In genomic region chr3:195556390-195556789, GRCh38 we compare ENCODE assay signal across 8 cellular contexts. TPM values are rescaled to one million over a fixed set of nuclear protein-coding genes. Genes with fewer than 3 reads are reported as not detected.
DNase-seq lines count a peak whose midpoint lies in the region; ATAC-seq and TF ChIP-seq lines count a peak whose summit lies in the region.

No MANE protein-coding gene starts in this region.

- H3K9me2 ChIP-seq in hepatocyte (replicated peaks; ENCODE audit: insufficient read depth), result no peaks in the 10 kb centered on the region

- H3K36me3 Mint-ChIP-seq in T-helper 17 cell (ENCODE audit: low read depth), result no peaks in the 10 kb centered on the region

- intact Hi-C loops in uterus (cut with DNase I; ENCODE audit: low total_unique reads), result no loop called here

- H3K4me3 ChIP-seq in AG04450 (ENCODE audit: low read depth, low read length), result no peak overlapping the region
- H3K4me3 ChIP-seq in hepatocyte, result no peak overlapping the region
- H3K4me3 ChIP-seq in suprapubic skin, result no peak overlapping the region
- H3K4me3 ChIP-seq in uterus, result no peak overlapping the region

- ATAC-seq in T-helper 17 cell, result peak; percentile 57

- no peak for DNase-seq in AG04450 (ENCODE audit: low read depth, low spot score)
- DNase-seq in GM10248 (ENCODE audit: extremely low spot score), result no peak
- no peak for DNase-seq in T-helper 17 cell
- no peak for DNase-seq in hepatocyte (ENCODE audit: low spot score)
- no peak for DNase-seq in effector CD8-positive, alpha-beta T cell (lab: John Stamatoyannopoulos, UW)
- no peak for DNase-seq in suprapubic skin (ENCODE audit: low spot score in 2 of 2)
- DNase-seq in NCI-H187 treated with DMSO at 0.1 percent for 48 hours (lab: John Stamatoyannopoulos, UW), result no peak
- DNase-seq in uterus, result no peak

- POLR2A ChIA-PET in AG04450 (lab: Yijun Ruan, JAX), result no interaction called here
- POLR2A ChIA-PET in GM10248 (lab: Yijun Ruan, JAX), result no interaction called here

- H3K36me3 ChIP-seq in hepatocyte (replicated peaks; ENCODE audit: insufficient read depth, low read depth) (no peaks in the 10 kb centered on the region), suprapubic skin (no peaks in the 10 kb centered on the region), uterus (no peaks in the 10 kb centered on the region)

- H3K4me1 Mint-ChIP-seq in T-helper 17 cell, result peaks cover 30% of the 10 kb centered on the region

- H2AFZ ChIP-seq in hepatocyte, result no peak overlapping the region

- peak; percentile 26; the same call in 1 of the 2 replicates for TF ChIP-seq CTCF in AG04450 (IDR thresholded peaks at IDR 0.05; ENCODE audit: low read depth, low read length)
- TF ChIP-seq CTCF in GM10248 (IDR thresholded peaks at IDR 0.05; ENCODE audit: control extremely low read depth, extremely low read depth, low read depth, missing control alignments), result peak; percentile 58
- TF ChIP-seq CTCF in hepatocyte (IDR thresholded peaks at IDR 0.05; ENCODE audit: poor library complexity), result peak; percentile 23
- peak in 1 of 2 donors; percentile 24 for TF ChIP-seq CTCF in suprapubic skin (IDR thresholded peaks at IDR 0.05)
- TF ChIP-seq CTCF in uterus (IDR thresholded peaks at IDR 0.05), result peak in 2 of 4 experiments; percentile 20 to 25

- CTCF ChIA-PET in AG04450 (lab: Charles Lee) (no interaction called here), GM10248 (lab: Yijun Ruan, JAX) (interaction anchor here (0.8 to 1.6 kb wide), 9 partner anchors 13 to 294 kb away, joined by 3 to 4 read pairs (median 3); partner anchors contain the start of genes PPP1R2 and XXYLT1)

- H3K79me2 ChIP-seq in hepatocyte, result no peaks in the 10 kb centered on the region

- peak overlapping the region; percentile 98 for H3K27ac Mint-ChIP-seq in T-helper 17 cell

- H3K9me3 ChIP-seq in AG04450 (ENCODE audit: control insufficient read depth, insufficient read depth, low read length), result no peaks in the 10 kb centered on the region
- no peaks in the 10 kb centered on the region for H3K9me3 ChIP-seq in T-helper 17 cell (ENCODE audit: control insufficient read depth, low read length, poor library complexity, severe bottlenecking)
- H3K9me3 ChIP-seq in hepatocyte (ENCODE audit: low read depth), result no peaks in the 10 kb centered on the region
- H3K9me3 ChIP-seq in suprapubic skin, result no peaks in the 10 kb centered on the region
- no peaks in the 10 kb centered on the region for H3K9me3 ChIP-seq in uterus

- TF ChIP-seq EP300 in suprapubic skin (IDR thresholded peaks at IDR 0.05), result no peak

- no peak overlapping the region for H3K4me3 Mint-ChIP-seq in T-helper 17 cell

- WGBS in hepatocyte (ENCODE audit: low lambda C conversion rate, missing lambda C conversion rate), result 46% methylated on average over 10 of the region's 10 CpGs
- 36% methylated on average over 10 of the region's 10 CpGs for WGBS in suprapubic skin

- H4K20me1 ChIP-seq in hepatocyte (ENCODE audit: insufficient read depth, poor library complexity, severe bottlenecking), result no peaks in the 10 kb centered on the region

- TF ChIP-seq POLR2A in suprapubic skin (IDR thresholded peaks at IDR 0.05), result no peak
- no peak for TF ChIP-seq POLR2A in uterus (IDR thresholded peaks at IDR 0.05)

- peaks cover 2% of the 10 kb centered on the region for H3K4me1 ChIP-seq in hepatocyte (ENCODE audit: insufficient read depth)
- peaks cover 2% of the 10 kb centered on the region for H3K4me1 ChIP-seq in suprapubic skin
- no peaks in the 10 kb centered on the region for H3K4me1 ChIP-seq in uterus

- H3K27me3 ChIP-seq in AG04450 (ENCODE audit: control insufficient read depth, insufficient read depth, low read length) (peaks cover 33% of the 10 kb centered on the region), hepatocyte (no peaks in the 10 kb centered on the region), suprapubic skin (no peaks in the 10 kb centered on the region), uterus (no peaks in the 10 kb centered on the region)

- H3K4me2 ChIP-seq in hepatocyte, result no peak overlapping the region

- H3K27ac ChIP-seq in AG04450 (ENCODE audit: low read depth, low read length) (no peak overlapping the region), hepatocyte (no peak overlapping the region), suprapubic skin (no peak overlapping the region), uterus (no peak overlapping the region)

- no peaks in the 10 kb centered on the region for H3K27me3 Mint-ChIP-seq in T-helper 17 cell

RNA-seq across cellular contexts. Expression of gene PPP1R2, which starts 13.3 kb away (rescaled TPM):
- polyA plus RNA-seq in AG04450 (2011; rRNA removed) (84.3 and 92.0 TPM in 2 replicates), hepatocyte (38.1 and 49.1 TPM in 2 replicates)
- polyA minus RNA-seq in AG04450 (2011; rRNA and poly(A)+ RNA removed), result 71.0 and 85.3 TPM in 2 replicates
- total RNA-seq in T-helper 17 cell (100 to 1,000 TPM; 135 to 141 TPM), hepatocyte (53.4 and 77.6 TPM in 2 replicates), suprapubic skin (10 to 100 TPM; 61.7 to 96.0 (median 71.4) TPM), uterus (100 to 1,000 TPM in 2 of 4 donors, 10 to 100 TPM in 2; 48.2 to 248 (median 106) TPM)

RNA-seq across cellular contexts. Expression of gene APOD, which starts 27.4 kb away (rescaled TPM):
- polyA plus RNA-seq in AG04450 (2011; rRNA removed) (0.41 and 0.56 TPM in 2 replicates), hepatocyte (27.9 and 32.9 TPM in 2 replicates)
- not detected in 2 replicates for polyA minus RNA-seq in AG04450 (2011; rRNA and poly(A)+ RNA removed)
- total RNA-seq in T-helper 17 cell (not detected), hepatocyte (9.6 and 11.2 TPM in 2 replicates), suprapubic skin (100 to 1,000 TPM; 177 to 341 (median 313) TPM), uterus (100 to 1,000 TPM in 3 of 4 donors, 1 to 10 TPM in 1; 8.5 to 924 (median 281) TPM)

Comparison
In these comparisons a context has a peak if more than half of its experiments do, and no peak if none do; other contexts are left out.
1. RNA of gene APOD, which starts 27.4 kb away (total RNA-seq): 177 to 341 TPM in suprapubic skin, 8.5 to 924 TPM in uterus and 9.6 to 11.2 TPM in hepatocyte; not detected in T-helper 17 cell; every median in the first group is over 4 times any median in the second.